8 cellular contexts compared by ENCODE assay signal in genomic region chr10:32005050-32005449, GRCh38. TPM values are rescaled to one million over a fixed set of nuclear protein-coding genes. Genes with fewer than 3 reads are reported as not detected.
DNase-seq lines count a peak whose midpoint lies in the region; ATAC-seq and TF ChIP-seq lines count a peak whose summit lies in the region.

No MANE protein-coding gene starts in this region.

- TF ChIP-seq EP300 in Ishikawa (IDR thresholded peaks at IDR 0.05; ENCODE audit: borderline replicate concordance): no peak

- no peaks in the 10 kb centered on the region for H3K4me1 ChIP-seq in mucosa of descending colon (ENCODE audit: low read depth)

- no peaks in the 10 kb centered on the region for H3K27me3 Mint-ChIP-seq in T-helper 2 cell treated with Interferon-gamma antibody and Interleukin-4, amounts not matched to agents 5 μg/mL and 100 μg/mL, for 36 hours (ENCODE audit: low read depth)

- peak; percentile 82 for ATAC-seq in mucosa of descending colon
- ATAC-seq in GM21367 (IDR thresholded peaks at IDR 0.05; ENCODE audit: unreplicated experiment): no peak
- no peak for ATAC-seq in GM21737 (IDR thresholded peaks at IDR 0.05; ENCODE audit: unreplicated experiment)

- peaks cover 22% of the 10 kb centered on the region for H3K36me3 Mint-ChIP-seq in T-helper 2 cell treated with Interferon-gamma antibody and Interleukin-4, amounts not matched to agents 5 μg/mL and 100 μg/mL, for 36 hours (ENCODE audit: low read depth)

- peak; percentile 37; the same call in 1 of the 2 replicates for TF ChIP-seq RAD21 in Ishikawa (IDR thresholded peaks at IDR 0.05; ENCODE audit: low read depth)

- intact Hi-C loops in dorsolateral prefrontal cortex (cut with DNase I): no loop called here
- intact Hi-C loops in mucosa of descending colon (cut with DNase I, micrococcal nuclease): no loop called here

- no peak overlapping the region for H3K4me3 Mint-ChIP-seq in T-helper 2 cell treated with Interferon-gamma antibody and Interleukin-4, amounts not matched to agents 5 μg/mL and 100 μg/mL, for 36 hours

- H3K4me3 ChIP-seq in dorsolateral prefrontal cortex: no peak overlapping the region
- H3K4me3 ChIP-seq in mucosa of descending colon: no peak overlapping the region

- H3K27me3 ChIP-seq in dorsolateral prefrontal cortex: no peaks in the 10 kb centered on the region

- DNase-seq in AG08396 (ENCODE audit: low spot score) (peak; percentile 25), GF-D8 (lab: John Stamatoyannopoulos, UW) (peak; percentile 13), dorsolateral prefrontal cortex (peak in 2 of 10 donors; percentile 41 to 57), mucosa of descending colon (peak in 1 of 3 donors; percentile 81)
- peak; percentile 23 for DNase-seq in T-helper 2 cell treated with Interferon-gamma antibody and Interleukin-4, amounts not matched to agents 5 μg/mL and 100 μg/mL, for 36 hours (ENCODE audit: low spot score)

- H3K4me1 Mint-ChIP-seq in T-helper 2 cell treated with Interferon-gamma antibody and Interleukin-4, amounts not matched to agents 5 μg/mL and 100 μg/mL, for 36 hours (ENCODE audit: low read depth): peaks cover 10% of the 10 kb centered on the region

- H3K27ac ChIP-seq in dorsolateral prefrontal cortex: peak overlapping the region in 3 of 59 donors; percentile 1 to 22 (median 2)

- no peaks in the 10 kb centered on the region for H3K9me3 ChIP-seq in mucosa of descending colon

- H3K9me3 Mint-ChIP-seq in T-helper 2 cell treated with Interferon-gamma antibody and Interleukin-4, amounts not matched to agents 5 μg/mL and 100 μg/mL, for 36 hours: no peaks in the 10 kb centered on the region

- H3K36me3 ChIP-seq in mucosa of descending colon (ENCODE audit: low read depth): no peaks in the 10 kb centered on the region

- TF ChIP-seq CTCF in dorsolateral prefrontal cortex (IDR thresholded peaks at IDR 0.05 in 54 of 56, conservative IDR thresholded peaks at IDR 0.05 in 2 of 56; ENCODE audit: low read depth in 1 of 56, partially characterized antibody in 56 of 56): peak in 55 of 56 donors; percentile 26 to 68 (median 55)
- no peak for TF ChIP-seq CTCF in mucosa of descending colon (IDR thresholded peaks at IDR 0.05)

- H3K27ac Mint-ChIP-seq in T-helper 2 cell treated with Interferon-gamma antibody and Interleukin-4, amounts not matched to agents 5 μg/mL and 100 μg/mL, for 36 hours: no peak overlapping the region

TF ChIP-seq in Ishikawa, 13 proteins besides CTCF, POLR2A, EP300 and RAD21:
- TF ChIP-seq ZBTB7A (IDR thresholded peaks at IDR 0.05; ENCODE audit: low read depth): no peak
- TF ChIP-seq EGR1 (IDR thresholded peaks at IDR 0.05): no peak

RNA-seq across cellular contexts. Expression of gene KIF5B, which starts 51.2 kb away (rescaled TPM):
- total RNA-seq in dorsolateral prefrontal cortex (100 to 1,000 TPM in 84 of 120 experiments, 10 to 100 TPM in 36; 73.4 to 239 (median 109) TPM), mucosa of descending colon (100 to 1,000 TPM in 2 of 3 donors, 10 to 100 TPM in 1; 91.6 to 188 (median 109) TPM)
